In genomic region chr18:69529151-69529550, GRCh38 we compare ENCODE assay signal across 26 cellular contexts.
"Had no signal": no experiment of that assay in that cellular context is flagged by ENCODE, and none has a peak within 500 bp of the region (broad histone marks: within the 10 kb centered on the region; RNA-seq: fewer than 3 reads in every experiment).

No MANE protein-coding gene starts in this region.

- DNase-seq: colonic mucosa; cortex of kidney; effector CD8-positive, alpha-beta T cell; effector memory CD8-positive, alpha-beta T cell; endodermal cell; erythroblast; esophagus squamous epithelium; foreskin fibroblast; foreskin melanocyte; gastrocnemius medialis; glutamatergic neuron; head of caudate nucleus; heart right ventricle; hippocampal formation; left cardiac atrium; left lung; left ventricle myocardium superior; lower lobe of right lung; mesenchymal stem cell; mucosa of descending colon; naive B cell had no signal

- H3K27me3 ChIP-seq: colonic mucosa, esophagus squamous epithelium, gastrocnemius medialis, heart right ventricle, left lung had no signal

- H3K27ac ChIP-seq: colonic mucosa, epithelial cell of prostate, esophagus squamous epithelium, gastrocnemius medialis, heart right ventricle, left lung, lower lobe of right lung had no signal

- H3K9me3 ChIP-seq: colonic mucosa, esophagus squamous epithelium, gastrocnemius medialis, left lung, lower lobe of right lung, mucosa of descending colon had no signal

- H3K36me3 ChIP-seq: colonic mucosa, esophagus squamous epithelium, gastrocnemius medialis, heart right ventricle, left lung, lower lobe of right lung had no signal

- FAIRE-seq: endometrium, islet of Langerhans, keratinocyte had no signal

- H3K4me3 ChIP-seq: colonic mucosa, esophagus squamous epithelium, gastrocnemius medialis, heart right ventricle, left lung, lower lobe of right lung, mucosa of descending colon had no signal

- ATAC-seq: effector memory CD8-positive, alpha-beta T cell; esophagus mucosa; gastrocnemius medialis; left lung; left ventricle myocardium superior; lower lobe of right lung; mucosa of descending colon had no signal

- H3K4me1 ChIP-seq: colonic mucosa, esophagus squamous epithelium, gastrocnemius medialis, left lung, lower lobe of right lung had no signal
